1 cellular context compared by ENCODE assay signal in the genomic region with DNA sequence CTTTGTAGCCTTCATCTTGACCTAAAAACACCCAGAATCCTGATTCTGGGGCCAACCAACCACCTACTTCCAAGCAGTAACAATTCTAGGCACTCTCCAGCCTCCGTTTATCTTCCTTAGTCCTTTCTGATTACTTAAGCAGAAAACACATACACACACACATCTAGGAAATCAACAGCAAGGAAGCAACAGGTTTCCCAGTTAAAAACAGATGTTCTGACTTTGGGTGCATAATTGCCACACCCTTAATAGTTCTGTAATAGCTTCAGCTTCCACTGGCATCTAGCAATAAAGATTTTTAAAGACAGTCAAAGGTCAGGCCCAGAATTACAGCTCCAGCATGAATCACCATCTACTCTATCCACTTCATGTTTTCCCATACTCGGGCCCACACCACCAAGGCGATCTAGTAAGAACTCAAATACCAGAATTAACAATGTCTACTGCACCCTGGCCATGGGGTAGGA.
TF ChIP-seq lines count a peak whose summit lies in the region.

No MANE protein-coding gene starts in this region.

TF ChIP-seq in IMR-90, 13 proteins besides CTCF, POLR2A, EP300 and RAD21:
- TF ChIP-seq, protein P1, sequence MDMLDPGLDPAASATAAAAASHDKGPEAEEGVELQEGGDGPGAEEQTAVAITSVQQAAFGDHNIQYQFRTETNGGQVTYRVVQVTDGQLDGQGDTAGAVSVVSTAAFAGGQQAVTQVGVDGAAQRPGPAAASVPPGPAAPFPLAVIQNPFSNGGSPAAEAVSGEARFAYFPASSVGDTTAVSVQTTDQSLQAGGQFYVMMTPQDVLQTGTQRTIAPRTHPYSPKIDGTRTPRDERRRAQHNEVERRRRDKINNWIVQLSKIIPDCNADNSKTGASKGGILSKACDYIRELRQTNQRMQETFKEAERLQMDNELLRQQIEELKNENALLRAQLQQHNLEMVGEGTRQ (IDR thresholded peaks at IDR 0.05; ENCODE audit: low read depth, low read length) = no peak
- 0 out of 2 replicates have a peak, but pooled peaks have one; percentile 15 for TF ChIP-seq FOS (IDR thresholded peaks at IDR 0.05; ENCODE audit: low read depth, low read length)
- no peak for TF ChIP-seq BHLHE40 (IDR thresholded peaks at IDR 0.05; ENCODE audit: low read depth, low read length)
- no peak for TF ChIP-seq SMC3 (IDR thresholded peaks at IDR 0.05; ENCODE audit: low read depth, low read length)
- no peak for TF ChIP-seq MAZ (IDR thresholded peaks at IDR 0.05; ENCODE audit: borderline replicate concordance, low read depth, low read length)
- no peak for TF ChIP-seq RFX5 (IDR thresholded peaks at IDR 0.05; ENCODE audit: low read depth, low read length)
- TF ChIP-seq MAFK (IDR thresholded peaks at IDR 0.05; ENCODE audit: low read depth, low read length) = no peak
- TF ChIP-seq CEBPB (IDR thresholded peaks at IDR 0.05; ENCODE audit: low read depth, low read length) = peak; percentile 49; the same call in 1 of the 2 replicates
